ENCODE assay signal across 1 cellular context in genomic region chr1:198117267-198117666, GRCh38.
TF ChIP-seq lines count a peak whose summit lies in the region.

No MANE protein-coding gene starts in this region.

TF ChIP-seq in GM23338, 12 proteins besides CTCF, POLR2A, EP300 and RAD21 (continued from another document):
- TF ChIP-seq, protein P1, sequence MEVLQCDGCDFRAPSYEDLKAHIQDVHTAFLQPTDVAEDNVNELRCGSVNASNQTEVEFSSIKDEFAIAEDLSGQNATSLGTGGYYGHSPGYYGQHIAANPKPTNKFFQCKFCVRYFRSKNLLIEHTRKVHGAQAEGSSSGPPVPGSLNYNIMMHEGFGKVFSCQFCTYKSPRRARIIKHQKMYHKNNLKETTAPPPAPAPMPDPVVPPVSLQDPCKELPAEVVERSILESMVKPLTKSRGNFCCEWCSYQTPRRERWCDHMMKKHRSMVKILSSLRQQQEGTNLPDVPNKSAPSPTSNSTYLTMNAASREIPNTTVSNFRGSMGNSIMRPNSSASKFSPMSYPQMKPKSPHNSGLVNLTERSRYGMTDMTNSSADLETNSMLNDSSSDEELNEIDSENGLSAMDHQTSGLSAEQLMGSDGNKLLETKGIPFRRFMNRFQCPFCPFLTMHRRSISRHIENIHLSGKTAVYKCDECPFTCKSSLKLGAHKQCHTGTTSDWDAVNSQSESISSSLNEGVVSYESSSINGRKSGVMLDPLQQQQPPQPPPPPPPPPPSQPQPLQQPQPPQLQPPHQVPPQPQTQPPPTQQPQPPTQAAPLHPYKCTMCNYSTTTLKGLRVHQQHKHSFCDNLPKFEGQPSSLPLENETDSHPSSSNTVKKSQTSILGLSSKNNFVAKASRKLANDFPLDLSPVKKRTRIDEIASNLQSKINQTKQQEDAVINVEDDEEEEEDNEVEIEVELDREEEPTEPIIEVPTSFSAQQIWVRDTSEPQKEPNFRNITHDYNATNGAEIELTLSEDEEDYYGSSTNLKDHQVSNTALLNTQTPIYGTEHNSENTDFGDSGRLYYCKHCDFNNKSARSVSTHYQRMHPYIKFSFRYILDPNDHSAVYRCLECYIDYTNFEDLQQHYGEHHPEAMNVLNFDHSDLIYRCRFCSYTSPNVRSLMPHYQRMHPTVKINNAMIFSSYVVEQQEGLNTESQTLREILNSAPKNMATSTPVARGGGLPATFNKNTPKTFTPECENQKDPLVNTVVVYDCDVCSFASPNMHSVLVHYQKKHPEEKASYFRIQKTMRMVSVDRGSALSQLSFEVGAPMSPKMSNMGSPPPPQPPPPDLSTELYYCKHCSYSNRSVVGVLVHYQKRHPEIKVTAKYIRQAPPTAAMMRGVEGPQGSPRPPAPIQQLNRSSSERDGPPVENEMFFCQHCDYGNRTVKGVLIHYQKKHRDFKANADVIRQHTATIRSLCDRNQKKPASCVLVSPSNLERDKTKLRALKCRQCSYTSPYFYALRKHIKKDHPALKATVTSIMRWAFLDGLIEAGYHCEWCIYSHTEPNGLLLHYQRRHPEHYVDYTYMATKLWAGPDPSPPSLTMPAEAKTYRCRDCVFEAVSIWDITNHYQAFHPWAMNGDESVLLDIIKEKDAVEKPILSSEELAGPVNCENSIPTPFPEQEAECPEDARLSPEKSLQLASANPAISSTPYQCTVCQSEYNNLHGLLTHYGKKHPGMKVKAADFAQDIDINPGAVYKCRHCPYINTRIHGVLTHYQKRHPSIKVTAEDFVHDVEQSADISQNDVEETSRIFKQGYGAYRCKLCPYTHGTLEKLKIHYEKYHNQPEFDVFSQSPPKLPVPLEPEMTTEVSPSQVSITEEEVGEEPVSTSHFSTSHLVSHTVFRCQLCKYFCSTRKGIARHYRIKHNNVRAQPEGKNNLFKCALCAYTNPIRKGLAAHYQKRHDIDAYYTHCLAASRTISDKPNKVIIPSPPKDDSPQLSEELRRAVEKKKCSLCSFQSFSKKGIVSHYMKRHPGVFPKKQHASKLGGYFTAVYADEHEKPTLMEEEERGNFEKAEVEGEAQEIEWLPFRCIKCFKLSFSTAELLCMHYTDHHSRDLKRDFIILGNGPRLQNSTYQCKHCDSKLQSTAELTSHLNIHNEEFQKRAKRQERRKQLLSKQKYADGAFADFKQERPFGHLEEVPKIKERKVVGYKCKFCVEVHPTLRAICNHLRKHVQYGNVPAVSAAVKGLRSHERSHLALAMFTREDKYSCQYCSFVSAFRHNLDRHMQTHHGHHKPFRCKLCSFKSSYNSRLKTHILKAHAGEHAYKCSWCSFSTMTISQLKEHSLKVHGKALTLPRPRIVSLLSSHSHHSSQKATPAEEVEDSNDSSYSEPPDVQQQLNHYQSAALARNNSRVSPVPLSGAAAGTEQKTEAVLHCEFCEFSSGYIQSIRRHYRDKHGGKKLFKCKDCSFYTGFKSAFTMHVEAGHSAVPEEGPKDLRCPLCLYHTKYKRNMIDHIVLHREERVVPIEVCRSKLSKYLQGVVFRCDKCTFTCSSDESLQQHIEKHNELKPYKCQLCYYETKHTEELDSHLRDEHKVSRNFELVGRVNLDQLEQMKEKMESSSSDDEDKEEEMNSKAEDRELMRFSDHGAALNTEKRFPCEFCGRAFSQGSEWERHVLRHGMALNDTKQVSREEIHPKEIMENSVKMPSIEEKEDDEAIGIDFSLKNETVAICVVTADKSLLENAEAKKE (CRISPR knock-in tag; IDR thresholded peaks at IDR 0.05), result no peak
- TF ChIP-seq, protein P2, sequence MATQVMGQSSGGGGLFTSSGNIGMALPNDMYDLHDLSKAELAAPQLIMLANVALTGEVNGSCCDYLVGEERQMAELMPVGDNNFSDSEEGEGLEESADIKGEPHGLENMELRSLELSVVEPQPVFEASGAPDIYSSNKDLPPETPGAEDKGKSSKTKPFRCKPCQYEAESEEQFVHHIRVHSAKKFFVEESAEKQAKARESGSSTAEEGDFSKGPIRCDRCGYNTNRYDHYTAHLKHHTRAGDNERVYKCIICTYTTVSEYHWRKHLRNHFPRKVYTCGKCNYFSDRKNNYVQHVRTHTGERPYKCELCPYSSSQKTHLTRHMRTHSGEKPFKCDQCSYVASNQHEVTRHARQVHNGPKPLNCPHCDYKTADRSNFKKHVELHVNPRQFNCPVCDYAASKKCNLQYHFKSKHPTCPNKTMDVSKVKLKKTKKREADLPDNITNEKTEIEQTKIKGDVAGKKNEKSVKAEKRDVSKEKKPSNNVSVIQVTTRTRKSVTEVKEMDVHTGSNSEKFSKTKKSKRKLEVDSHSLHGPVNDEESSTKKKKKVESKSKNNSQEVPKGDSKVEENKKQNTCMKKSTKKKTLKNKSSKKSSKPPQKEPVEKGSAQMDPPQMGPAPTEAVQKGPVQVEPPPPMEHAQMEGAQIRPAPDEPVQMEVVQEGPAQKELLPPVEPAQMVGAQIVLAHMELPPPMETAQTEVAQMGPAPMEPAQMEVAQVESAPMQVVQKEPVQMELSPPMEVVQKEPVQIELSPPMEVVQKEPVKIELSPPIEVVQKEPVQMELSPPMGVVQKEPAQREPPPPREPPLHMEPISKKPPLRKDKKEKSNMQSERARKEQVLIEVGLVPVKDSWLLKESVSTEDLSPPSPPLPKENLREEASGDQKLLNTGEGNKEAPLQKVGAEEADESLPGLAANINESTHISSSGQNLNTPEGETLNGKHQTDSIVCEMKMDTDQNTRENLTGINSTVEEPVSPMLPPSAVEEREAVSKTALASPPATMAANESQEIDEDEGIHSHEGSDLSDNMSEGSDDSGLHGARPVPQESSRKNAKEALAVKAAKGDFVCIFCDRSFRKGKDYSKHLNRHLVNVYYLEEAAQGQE (IDR thresholded peaks at IDR 0.05; ENCODE audit: unreplicated experiment), result no peak
- TF ChIP-seq ETS1 (IDR thresholded peaks at IDR 0.05), result no peak
